14 cellular contexts compared by ENCODE assay signal in genomic region chr9:76717611-76718010, GRCh38. TPM values are rescaled to one million over a fixed set of nuclear protein-coding genes. Genes with fewer than 3 reads are reported as not detected.
DNase-seq lines count a peak whose midpoint lies in the region; ATAC-seq and TF ChIP-seq lines count a peak whose summit lies in the region.
"Had no signal": no experiment of that assay in that cellular context is flagged by ENCODE, and none has a peak within 500 bp of the region (broad histone marks: within the 10 kb centered on the region; RNA-seq: fewer than 3 reads in every experiment).

No MANE protein-coding gene starts in this region.

- H3K4me1 Mint-ChIP-seq in activated CD8-positive, alpha-beta T cell treated with anti-CD3 and anti-CD28 coated beads for 36 hours (ENCODE audit: low read depth), result no peaks in the 10 kb centered on the region

- no peaks in the 10 kb centered on the region for H3K36me3 ChIP-seq in left lung
- H3K36me3 ChIP-seq: thyroid gland had no signal

- H3K27me3 Mint-ChIP-seq in activated CD8-positive, alpha-beta T cell treated with anti-CD3 and anti-CD28 coated beads for 36 hours, result peaks cover 10% of the 10 kb centered on the region

- intact Hi-C loops in right cardiac atrium (cut with DNase I), result no loop called here
- intact Hi-C loops in Right ventricle myocardium superior (cut with DNase I), result no loop called here
- intact Hi-C loops in left lung (cut with DNase I), result no loop called here
- intact Hi-C loops in activated CD8-positive, alpha-beta T cell treated with anti-CD3 and anti-CD28 coated beads for 36 hours (cut with micrococcal nuclease), result no loop called here

- H3K27me3 ChIP-seq in right cardiac atrium (ENCODE audit: control insufficient read depth, insufficient read depth) (no peaks in the 10 kb centered on the region), left lung (no peaks in the 10 kb centered on the region)
- H3K27me3 ChIP-seq: thyroid gland had no signal

- H3K4me1 ChIP-seq in right cardiac atrium (ENCODE audit: control insufficient read depth, insufficient read depth, low read length) (no peaks in the 10 kb centered on the region), left lung (no peaks in the 10 kb centered on the region)
- H3K4me1 ChIP-seq: thyroid gland had no signal

- no peak overlapping the region for H3K4me3 Mint-ChIP-seq in activated CD8-positive, alpha-beta T cell treated with anti-CD3 and anti-CD28 coated beads for 36 hours

- POLR2A ChIA-PET in activated CD8-positive, alpha-beta T cell treated with anti-CD3 and anti-CD28 coated beads for 36 hours (lab: Charles Lee), result no interaction called here

- no peak overlapping the region for H3K27ac Mint-ChIP-seq in activated CD8-positive, alpha-beta T cell treated with anti-CD3 and anti-CD28 coated beads for 36 hours

- DNase-seq in right cardiac atrium (no peak), Right ventricle myocardium superior (no peak), SK-MEL-5 (ENCODE audit: low read depth, low spot score) (peak; percentile 42), left lung (no peak)
- DNase-seq in activated naive CD4-positive, alpha-beta T cell treated with Interleukin-2 at 50 U/mL for 16 hours, result no peak
- DNase-seq in activated CD8-positive, alpha-beta T cell treated with anti-CD3 and anti-CD28 coated beads for 36 hours, result no peak
- DNase-seq: effector CD4-positive, alpha-beta T cell; NCI-H2081 treated with DMSO at 0.1 percent for 48 hours; thyroid gland had no signal

- H3K36me3 Mint-ChIP-seq in activated CD8-positive, alpha-beta T cell treated with anti-CD3 and anti-CD28 coated beads for 36 hours (ENCODE audit: low read depth), result no peaks in the 10 kb centered on the region

- ATAC-seq in right cardiac atrium (peak; percentile 40 to 47), Right ventricle myocardium superior (ENCODE audit: poor library complexity) (no peak), left lung (peak; percentile 27), HG03354 (IDR thresholded peaks at IDR 0.05; ENCODE audit: poor library complexity, severe bottlenecking, unreplicated experiment) (no peak), GM21723 (IDR thresholded peaks at IDR 0.05; ENCODE audit: unreplicated experiment) (no peak)
- ATAC-seq in activated CD8-positive, alpha-beta T cell treated with anti-CD3 and anti-CD28 coated beads for 36 hours, result no peak
- ATAC-seq: sciatic nerve had no signal

- 46% methylated on average over 5 of the region's 5 CpGs for WGBS in right cardiac atrium

- TF ChIP-seq CTCF in left lung (IDR thresholded peaks at IDR 0.05), result no peak
- TF ChIP-seq CTCF in activated CD8-positive, alpha-beta T cell treated with anti-CD3 and anti-CD28 coated beads for 36 hours (IDR thresholded peaks at IDR 0.05), result no peak

- in situ Hi-C loops in SK-MEL-5 (cut with HindIII; ENCODE audit: low pct_unique_long_range_greater_than_20kb, low sequenced_read_pairs), result no loop called here

- H3K9me3 Mint-ChIP-seq in activated CD8-positive, alpha-beta T cell treated with anti-CD3 and anti-CD28 coated beads for 36 hours, result no peaks in the 10 kb centered on the region

- no peaks in the 10 kb centered on the region for H3K9me3 ChIP-seq in right cardiac atrium (ENCODE audit: control insufficient read depth, low read length)
- H3K9me3 ChIP-seq in left lung, result no peaks in the 10 kb centered on the region
- H3K9me3 ChIP-seq: thyroid gland had no signal

- H3K27ac ChIP-seq in right cardiac atrium (ENCODE audit: low read length) (no peak overlapping the region), left lung (no peak overlapping the region)
- H3K27ac ChIP-seq: thyroid gland had no signal

- CTCF ChIA-PET in activated CD8-positive, alpha-beta T cell treated with anti-CD3 and anti-CD28 coated beads for 36 hours (lab: Charles Lee), result interaction anchor here (1.9 kb wide), 1 partner anchor 13 kb away, joined by 5 read pairs; no protein-coding TSS in a partner anchor

- H3K4me3 ChIP-seq in right cardiac atrium (ENCODE audit: low read length) (no peak overlapping the region), left lung (no peak overlapping the region)
- H3K4me3 ChIP-seq: thyroid gland had no signal

RNA-seq across cellular contexts. Expression of gene PCA3, which starts 46.6 kb away (rescaled TPM):
- total RNA-seq in right cardiac atrium, result under 1 TPM in 1 of 4 donors, not detected in 3; 0.26 TPM
- 0.18 TPM for polyA plus RNA-seq in right cardiac atrium
- not detected for total RNA-seq in Right ventricle myocardium superior
- total RNA-seq in SK-MEL-5 (2014; rRNA removed; shearing (Covaris generic)), result 0.13 and 0.21 TPM in 2 replicates
- not detected in 2 replicates for polyA plus RNA-seq in SK-MEL-5 (2015; cell fraction: cytosol; rRNA removed)
- not detected in 2 replicates for polyA plus RNA-seq in SK-MEL-5 (2015; cell fraction: nucleus; rRNA removed)
- under 1 TPM in 1 of 2 donors, not detected in 1; 0.16 TPM for total RNA-seq in left lung
- total RNA-seq in activated CD8-positive, alpha-beta T cell treated with anti-CD3 and anti-CD28 coated beads for 36 hours, result not detected
- total RNA-seq: HT-29, thyroid gland had no signal
- polyA plus RNA-seq: AG04450 had no signal

Comparison
In these comparisons a context has a peak if more than half of its experiments do, and no peak if none do; other contexts are left out.
1. ATAC-seq: peak in right cardiac atrium (2 of 2) and left lung (single experiment); none in Right ventricle myocardium superior (single experiment), HG03354 (single experiment), activated CD8-positive, alpha-beta T cell treated with anti-CD3 and anti-CD28 coated beads for 36 hours (single experiment) and GM21723 (single experiment).